Comparison of ENCODE assay signal across 12 cellular contexts in genomic region chr2:173874899-173875247, GRCh38.
DNase-seq lines count a peak whose midpoint lies in the region; ATAC-seq lines count a peak whose summit lies in the region.
"Had no signal": no experiment of that assay in that cellular context is flagged by ENCODE, and none has a peak within 500 bp of the region (broad histone marks: within the 10 kb centered on the region; RNA-seq: fewer than 3 reads in every experiment).

No MANE protein-coding gene starts in this region.

- DNase-seq in Caki2 (ENCODE audit: low read depth) (peak; percentile 81), T-helper 17 cell (no peak), HuH-7 (ENCODE audit: low spot score) (no peak), NCI-H1417 (lab: John Stamatoyannopoulos, UW) (no peak), iPS-NIHi11 (ENCODE audit: low spot score) (no peak)
- no peak for DNase-seq in stimulated activated CD4-positive, alpha-beta T cell treated with anti-CD3 and anti-CD28 coated beads, Interleukin-2, amount 100 ng/mL, for 24 hours
- DNase-seq: activated naive CD8-positive, alpha-beta T cell treated with anti-CD3 and anti-CD28 coated beads, Interleukin-2, amount 10 ng/mL, durations not matched to agents 7 days and 5 days; erythroblast; mammary epithelial cell; NCI-H1436 had no signal

- in situ Hi-C loops in Caki2 (cut with HindIII; ENCODE audit: low pct_unique_long_range_greater_than_20kb, low sequenced_read_pairs): no loop called here

- no peaks in the 10 kb centered on the region for H3K36me3 Mint-ChIP-seq in T-helper 17 cell (ENCODE audit: low read depth)
- H3K36me3 Mint-ChIP-seq: activated naive CD8-positive, alpha-beta T cell treated with anti-CD3 and anti-CD28 coated beads, Interleukin-2, amount 10 ng/mL, durations not matched to agents 7 days and 5 days had no signal

- ATAC-seq in GM19438 (IDR thresholded peaks at IDR 0.05; ENCODE audit: low read depth, unreplicated experiment) (peak; percentile 86), HG03060 (IDR thresholded peaks at IDR 0.05; ENCODE audit: low read depth, unreplicated experiment) (peak; percentile 95), T-helper 17 cell (peak; percentile 73)

- no peak overlapping the region for H3K4me3 Mint-ChIP-seq in T-helper 17 cell
- H3K4me3 Mint-ChIP-seq: activated naive CD8-positive, alpha-beta T cell treated with anti-CD3 and anti-CD28 coated beads, Interleukin-2, amount 10 ng/mL, durations not matched to agents 7 days and 5 days had no signal

- peaks cover 38% of the 10 kb centered on the region for H3K27me3 Mint-ChIP-seq in T-helper 17 cell

- no peak overlapping the region for H3K27ac Mint-ChIP-seq in T-helper 17 cell
- H3K27ac Mint-ChIP-seq: activated naive CD8-positive, alpha-beta T cell treated with anti-CD3 and anti-CD28 coated beads, Interleukin-2, amount 10 ng/mL, durations not matched to agents 7 days and 5 days had no signal

- peaks cover 3% of the 10 kb centered on the region for H3K4me1 Mint-ChIP-seq in T-helper 17 cell
- H3K4me1 Mint-ChIP-seq: activated naive CD8-positive, alpha-beta T cell treated with anti-CD3 and anti-CD28 coated beads, Interleukin-2, amount 10 ng/mL, durations not matched to agents 7 days and 5 days had no signal

- no peaks in the 10 kb centered on the region for H3K9me3 ChIP-seq in T-helper 17 cell (ENCODE audit: control insufficient read depth, low read length, poor library complexity, severe bottlenecking)
